1 cellular context compared by ENCODE assay signal in the genomic region with DNA sequence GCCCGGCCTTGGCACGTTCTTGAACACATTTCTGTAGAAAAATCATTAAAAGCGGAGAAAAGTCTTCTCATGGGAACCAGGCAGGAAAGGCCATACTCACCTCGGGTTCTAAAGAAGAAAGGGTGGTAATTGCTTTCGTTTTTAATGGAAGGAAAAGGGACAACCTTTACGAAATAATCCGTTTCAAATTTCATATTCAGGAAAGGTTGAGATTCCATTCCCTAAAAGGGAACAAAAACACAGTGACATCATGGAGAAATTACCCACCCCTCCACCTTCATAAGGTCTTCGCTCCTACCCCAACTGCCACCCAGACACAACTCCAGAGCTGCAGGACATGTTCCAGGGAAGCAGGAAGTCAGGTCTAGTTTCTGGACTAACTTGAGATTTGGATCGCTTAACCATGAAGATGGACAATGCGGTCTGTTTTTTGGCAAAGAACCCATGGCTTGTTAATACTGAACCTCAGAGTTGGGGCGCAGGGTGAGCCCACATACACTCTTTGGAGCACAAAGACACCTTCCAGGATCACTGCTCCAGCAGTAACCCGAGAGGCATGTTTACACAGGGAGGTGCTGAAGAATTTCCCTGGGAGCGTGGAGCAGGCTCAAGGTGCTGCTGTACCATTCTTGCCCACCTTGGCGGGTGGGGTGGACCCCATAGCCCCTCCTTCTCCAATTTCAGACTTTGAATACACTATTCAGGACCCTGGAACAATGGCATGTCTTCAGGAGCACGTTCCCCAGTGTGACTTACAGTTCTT.
TF ChIP-seq lines count a peak whose summit lies in the region.

No MANE protein-coding gene starts in this region.

TF ChIP-seq in H1, 55 proteins besides CTCF, POLR2A, EP300 and RAD21:
- TF ChIP-seq RXRA (IDR thresholded peaks at IDR 0.05; ENCODE audit: insufficient read depth, low read depth, low read length) (no peak), CHD2 (IDR thresholded peaks at IDR 0.05; ENCODE audit: low read length) (no peak), FOSL1 (IDR thresholded peaks at IDR 0.05; ENCODE audit: insufficient read depth, low read depth, low read length) (no peak)
